ENCODE assay signal across 20 cellular contexts in the genomic region with DNA sequence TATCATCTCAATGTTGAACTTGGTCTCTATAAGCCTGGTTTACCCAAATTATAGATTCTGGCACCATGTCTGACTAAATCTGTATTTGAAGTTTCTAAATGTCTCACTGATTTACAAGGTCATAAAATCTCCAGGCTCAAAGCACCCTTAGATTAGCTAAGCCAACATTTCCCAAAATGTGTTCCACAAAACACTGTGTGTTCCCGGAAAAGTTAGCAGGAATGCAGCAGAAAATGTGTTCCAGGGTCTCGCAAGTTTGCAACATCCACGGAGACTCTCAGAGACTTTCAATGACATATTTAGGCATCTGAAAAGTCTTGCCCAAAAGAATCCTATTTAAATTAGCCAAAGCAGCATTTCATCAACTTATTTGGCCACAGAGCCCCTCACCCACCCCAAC.
DNase-seq lines count a peak whose midpoint lies in the region; TF ChIP-seq lines count a peak whose summit lies in the region.
"Had no signal": no experiment of that assay in that cellular context is flagged by ENCODE, and none has a peak within 500 bp of the region (broad histone marks: within the 10 kb centered on the region; RNA-seq: fewer than 3 reads in every experiment).

No MANE protein-coding gene starts in this region.

- no peak overlapping the region for H3K27ac ChIP-seq in HEK293 (ENCODE audit: extremely low read depth, low read depth, low read length)
- peak overlapping the region in 53 of 59 donors; percentile 1 to 95 (median 64) for H3K27ac ChIP-seq in dorsolateral prefrontal cortex
- H3K27ac ChIP-seq in muscle layer of duodenum (ENCODE audit: low read length) = peak overlapping the region; percentile 24
- peak overlapping the region; percentile 81 for H3K27ac ChIP-seq in suprapubic skin
- H3K27ac ChIP-seq: neutrophil had no signal

- H3K4me1 Mint-ChIP-seq in activated CD4-positive, alpha-beta T cell treated with anti-CD3 and anti-CD28 coated beads, Interleukin-2, amount 10 ng/mL, durations not matched to agents 7 days and 5 days = peaks cover 6% of the 10 kb centered on the region
- no peaks in the 10 kb centered on the region for H3K4me1 Mint-ChIP-seq in activated T-cell treated with anti-CD3 and anti-CD28 coated beads, Interleukin-2, amount 50 U/mL, for 24 hours (ENCODE audit: low read depth)
- H3K4me1 Mint-ChIP-seq: CD4-positive, alpha-beta memory T cell had no signal

- H3K9me3 Mint-ChIP-seq in activated CD4-positive, alpha-beta T cell treated with anti-CD3 and anti-CD28 coated beads, Interleukin-2, amount 10 ng/mL, durations not matched to agents 7 days and 5 days = no peaks in the 10 kb centered on the region
- H3K9me3 Mint-ChIP-seq in activated T-cell treated with anti-CD3 and anti-CD28 coated beads, Interleukin-2, amount 50 U/mL, for 24 hours = no peaks in the 10 kb centered on the region
- H3K9me3 Mint-ChIP-seq: CD4-positive, alpha-beta memory T cell; endodermal cell had no signal

- CTCF ChIA-PET in HEK293 (lab: Yijun Ruan, JAX) = interaction anchor here (0.6 to 1.2 kb wide), 3 partner anchors 23 to 39 kb away, joined by 3 to 4 read pairs (median 3); no protein-coding TSS in a partner anchor
- CTCF ChIA-PET in activated CD4-positive, alpha-beta T cell treated with anti-CD3 and anti-CD28 coated beads, Interleukin-2, amount 10 ng/mL, durations not matched to agents 7 days and 5 days (lab: Charles Lee) = interaction anchor here (0.6 to 1.2 kb wide), 3 partner anchors 9 to 1114 kb away, joined by 3 to 4 read pairs (median 3); no protein-coding TSS in a partner anchor

- no peaks in the 10 kb centered on the region for H3K27me3 ChIP-seq in dorsolateral prefrontal cortex
- H3K27me3 ChIP-seq in muscle layer of duodenum (ENCODE audit: low read depth, low read length) = no peaks in the 10 kb centered on the region
- no peaks in the 10 kb centered on the region for H3K27me3 ChIP-seq in suprapubic skin

- DNase-seq in dorsolateral prefrontal cortex (no peak), suprapubic skin (ENCODE audit: low spot score in 2 of 2) (no peak), NCI-H2171 (lab: John Stamatoyannopoulos, UW) (no peak), NCI-H2107 treated with DMSO at 0.1 percent for 48 hours (lab: John Stamatoyannopoulos, UW; ENCODE audit: unreplicated experiment) (no peak)
- no peak for DNase-seq in activated CD4-positive, alpha-beta T cell treated with anti-CD3 and anti-CD28 coated beads, Interleukin-2, amount 10 ng/mL, durations not matched to agents 7 days and 5 days
- DNase-seq in activated T-cell treated with anti-CD3 and anti-CD28 coated beads, Interleukin-2, amount 50 U/mL, for 24 hours = no peak
- DNase-seq: activated T-cell treated with anti-CD3 and anti-CD28 coated beads for 4 hours; amniotic stem cell; CD4-positive, alpha-beta memory T cell; cerebellar nuclear complex; DMS53; endodermal cell; kidney; NCI-H1417; NCI-H526; SHP77; stimulated activated naive CD8-positive, alpha-beta T cell treated with anti-CD3 and anti-CD28 coated beads, Interleukin-15, Interleukin-2, amounts not matched to agents 100 U/mL and 50 U/mL, for 24 hours had no signal

- WGBS in suprapubic skin = 71% methylated on average over 3 of the region's 3 CpGs

- H3K4me3 ChIP-seq in HEK293 (ENCODE audit: low read depth, low read length) (no peak overlapping the region), dorsolateral prefrontal cortex (no peak overlapping the region), muscle layer of duodenum (ENCODE audit: low read depth in 1 of 2, low read length in 2 of 2) (no peak overlapping the region), suprapubic skin (no peak overlapping the region)

- H3K36me3 ChIP-seq in HEK293 (ENCODE audit: control insufficient read depth in 2 of 2, insufficient read depth in 1 of 2, low read length in 2 of 2) (no peaks in the 10 kb centered on the region), muscle layer of duodenum (ENCODE audit: control insufficient read depth in 1 of 2, insufficient read depth in 2 of 2, low read length in 2 of 2) (no peaks in the 10 kb centered on the region), suprapubic skin (no peaks in the 10 kb centered on the region)
- H3K36me3 ChIP-seq: neutrophil had no signal

- TF ChIP-seq CTCF in HEK293 (tag by site-specific recombination; IDR thresholded peaks at IDR 0.05) (no peak), dorsolateral prefrontal cortex (IDR thresholded peaks at IDR 0.05 in 54 of 56, conservative IDR thresholded peaks at IDR 0.05 in 2 of 56; ENCODE audit: low read depth in 1 of 56, partially characterized antibody in 56 of 56) (no peak), suprapubic skin (IDR thresholded peaks at IDR 0.05) (no peak)

- H3K27me3 Mint-ChIP-seq in activated CD4-positive, alpha-beta T cell treated with anti-CD3 and anti-CD28 coated beads, Interleukin-2, amount 10 ng/mL, durations not matched to agents 7 days and 5 days = no peaks in the 10 kb centered on the region
- H3K27me3 Mint-ChIP-seq in activated T-cell treated with anti-CD3 and anti-CD28 coated beads, Interleukin-2, amount 50 U/mL, for 24 hours = peaks cover 6% of the 10 kb centered on the region

- no peak for TF ChIP-seq EP300 in suprapubic skin (IDR thresholded peaks at IDR 0.05)

- H3K27ac Mint-ChIP-seq in activated CD4-positive, alpha-beta T cell treated with anti-CD3 and anti-CD28 coated beads, Interleukin-2, amount 10 ng/mL, durations not matched to agents 7 days and 5 days = no peak overlapping the region
- no peak overlapping the region for H3K27ac Mint-ChIP-seq in activated T-cell treated with anti-CD3 and anti-CD28 coated beads, Interleukin-2, amount 50 U/mL, for 24 hours
- H3K27ac Mint-ChIP-seq: endodermal cell had no signal

- H3K4me1 ChIP-seq in HEK293 (ENCODE audit: control insufficient read depth, insufficient read depth, low read length) = peaks cover 19% of the 10 kb centered on the region
- H3K4me1 ChIP-seq in muscle layer of duodenum (ENCODE audit: control insufficient read depth in 1 of 2, insufficient read depth in 2 of 2, low read length in 2 of 2) = peaks cover 13 to 16% of the 10 kb centered on the region in 2 donors
- peaks cover 46% of the 10 kb centered on the region for H3K4me1 ChIP-seq in suprapubic skin

- H3K9me3 ChIP-seq in HEK293 (ENCODE audit: control insufficient read depth, insufficient read depth, low read depth, low read length) = no peaks in the 10 kb centered on the region
- H3K9me3 ChIP-seq in muscle layer of duodenum (ENCODE audit: control insufficient read depth in 1 of 2, low read length in 2 of 2) = no peaks in the 10 kb centered on the region
- no peaks in the 10 kb centered on the region for H3K9me3 ChIP-seq in suprapubic skin
- H3K9me3 ChIP-seq: neutrophil had no signal

- intact Hi-C loops in dorsolateral prefrontal cortex (cut with DNase I) = no loop called here

- H3K36me3 Mint-ChIP-seq in activated CD4-positive, alpha-beta T cell treated with anti-CD3 and anti-CD28 coated beads, Interleukin-2, amount 10 ng/mL, durations not matched to agents 7 days and 5 days (ENCODE audit: low read depth) = no peaks in the 10 kb centered on the region
- H3K36me3 Mint-ChIP-seq in activated T-cell treated with anti-CD3 and anti-CD28 coated beads, Interleukin-2, amount 50 U/mL, for 24 hours (ENCODE audit: low read depth) = no peaks in the 10 kb centered on the region
- H3K36me3 Mint-ChIP-seq: CD4-positive, alpha-beta memory T cell had no signal

- no peak overlapping the region for H3K4me3 Mint-ChIP-seq in activated CD4-positive, alpha-beta T cell treated with anti-CD3 and anti-CD28 coated beads, Interleukin-2, amount 10 ng/mL, durations not matched to agents 7 days and 5 days
- H3K4me3 Mint-ChIP-seq in activated T-cell treated with anti-CD3 and anti-CD28 coated beads, Interleukin-2, amount 50 U/mL, for 24 hours = no peak overlapping the region
- H3K4me3 Mint-ChIP-seq: CD4-positive, alpha-beta memory T cell; endodermal cell had no signal

- TF ChIP-seq POLR2A in suprapubic skin (IDR thresholded peaks at IDR 0.05) = no peak

- POLR2A ChIA-PET in HEK293 (lab: Yijun Ruan, JAX) = no interaction called here
- POLR2A ChIA-PET in activated CD4-positive, alpha-beta T cell treated with anti-CD3 and anti-CD28 coated beads, Interleukin-2, amount 10 ng/mL, durations not matched to agents 7 days and 5 days (lab: Charles Lee) = no interaction called here

TF ChIP-seq in HEK293, 187 proteins besides CTCF, POLR2A, EP300 and RAD21:
- TF ChIP-seq ZNF433 (tag by site-specific recombination; IDR thresholded peaks at IDR 0.05; ENCODE audit: low read depth) (no peak), ZNF514 (tag by site-specific recombination; IDR thresholded peaks at IDR 0.05) (no peak), ZNF366 (tag by site-specific recombination; conservative IDR thresholded peaks at IDR 0.05) (no peak), WT1 (tag by site-specific recombination; IDR thresholded peaks at IDR 0.05) (no peak), ZNF776 (tag by site-specific recombination; IDR thresholded peaks at IDR 0.05; ENCODE audit: borderline replicate concordance) (no peak)
- TF ChIP-seq, protein P1, sequence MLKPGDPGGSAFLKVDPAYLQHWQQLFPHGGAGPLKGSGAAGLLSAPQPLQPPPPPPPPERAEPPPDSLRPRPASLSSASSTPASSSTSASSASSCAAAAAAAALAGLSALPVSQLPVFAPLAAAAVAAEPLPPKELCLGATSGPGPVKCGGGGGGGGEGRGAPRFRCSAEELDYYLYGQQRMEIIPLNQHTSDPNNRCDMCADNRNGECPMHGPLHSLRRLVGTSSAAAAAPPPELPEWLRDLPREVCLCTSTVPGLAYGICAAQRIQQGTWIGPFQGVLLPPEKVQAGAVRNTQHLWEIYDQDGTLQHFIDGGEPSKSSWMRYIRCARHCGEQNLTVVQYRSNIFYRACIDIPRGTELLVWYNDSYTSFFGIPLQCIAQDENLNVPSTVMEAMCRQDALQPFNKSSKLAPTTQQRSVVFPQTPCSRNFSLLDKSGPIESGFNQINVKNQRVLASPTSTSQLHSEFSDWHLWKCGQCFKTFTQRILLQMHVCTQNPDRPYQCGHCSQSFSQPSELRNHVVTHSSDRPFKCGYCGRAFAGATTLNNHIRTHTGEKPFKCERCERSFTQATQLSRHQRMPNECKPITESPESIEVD (tag by site-specific recombination; IDR thresholded peaks at IDR 0.05) = peak; percentile 43
TF ChIP-seq in HEK293: peak in this region for 1.
